20 cellular contexts compared by ENCODE assay signal in genomic region chr18:28715206-28715605, GRCh38.
"Had no signal": no experiment of that assay in that cellular context is flagged by ENCODE, and none has a peak within 500 bp of the region (broad histone marks: within the 10 kb centered on the region; RNA-seq: fewer than 3 reads in every experiment).

No MANE protein-coding gene starts in this region.

- H3K9me3 ChIP-seq: gastrocnemius medialis, lower lobe of right lung, right atrium auricular region, sigmoid colon had no signal

- ATAC-seq: esophagus mucosa, gastrocnemius medialis, heart right ventricle, left lung, lower lobe of right lung, natural killer cell had no signal

- H3K4me3 ChIP-seq: coronary artery, dorsolateral prefrontal cortex, gastrocnemius medialis, heart right ventricle, left lung, lower lobe of right lung, right atrium auricular region, sigmoid colon, stomach had no signal

- H3K36me3 ChIP-seq: gastrocnemius medialis, heart right ventricle, left lung, lower lobe of right lung, right atrium auricular region, sigmoid colon, stomach had no signal

- H3K27ac ChIP-seq: coronary artery, dorsolateral prefrontal cortex, gastrocnemius medialis, heart right ventricle, left lung, lower lobe of right lung, right atrium auricular region, sigmoid colon, stomach had no signal

- H3K4me1 ChIP-seq: gastrocnemius medialis, heart right ventricle, left lung, lower lobe of right lung, right atrium auricular region, sigmoid colon, stomach had no signal

- DNase-seq: dorsolateral prefrontal cortex; effector CD8-positive, alpha-beta T cell; gastrocnemius medialis; heart right ventricle; hypothalamus; islet precursor cell; left lung; lower lobe of right lung; natural killer cell; posterior cingulate gyrus; sigmoid colon; small intestine; stimulated activated CD4-positive, alpha-beta T cell treated with anti-CD3 and anti-CD28 coated beads, Interleukin-12 subunit alpha, Interleukin-12 subunit beta, amount 100 ng/mL, for 4 hours; stimulated activated naive CD4-positive, alpha-beta T cell; stomach; substantia nigra; trophoblast cell had no signal

- H3K27me3 ChIP-seq: dorsolateral prefrontal cortex, gastrocnemius medialis, heart right ventricle, left lung, right atrium auricular region, sigmoid colon, stomach had no signal
